ENCODE assay signal across 1 cellular context in the genomic region with DNA sequence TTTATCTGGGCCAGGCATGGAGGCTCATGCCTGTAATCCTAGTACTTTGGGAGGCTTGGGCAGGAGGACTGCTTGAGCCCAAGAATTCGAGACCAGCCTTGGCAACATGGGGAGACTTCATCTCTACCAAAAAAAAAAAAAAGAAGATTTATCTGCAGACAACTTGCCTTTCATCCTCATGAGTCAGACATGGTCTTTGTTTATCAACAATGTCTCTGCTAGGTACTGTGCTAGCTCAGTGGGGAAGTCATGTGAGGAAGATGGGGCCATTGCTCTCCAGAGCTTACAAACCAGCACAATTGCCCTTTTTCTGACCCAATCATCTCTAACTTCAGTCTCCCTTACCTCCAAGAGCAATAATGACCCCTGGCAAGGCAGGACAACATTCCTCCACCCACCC.
TF ChIP-seq lines count a peak whose summit lies in the region.

No MANE protein-coding gene starts in this region.

TF ChIP-seq in GM12878, 131 proteins besides CTCF, POLR2A, EP300 and RAD21:
- TF ChIP-seq ESRRA (IDR thresholded peaks at IDR 0.05; ENCODE audit: low read length): no peak
- TF ChIP-seq, protein P1, sequence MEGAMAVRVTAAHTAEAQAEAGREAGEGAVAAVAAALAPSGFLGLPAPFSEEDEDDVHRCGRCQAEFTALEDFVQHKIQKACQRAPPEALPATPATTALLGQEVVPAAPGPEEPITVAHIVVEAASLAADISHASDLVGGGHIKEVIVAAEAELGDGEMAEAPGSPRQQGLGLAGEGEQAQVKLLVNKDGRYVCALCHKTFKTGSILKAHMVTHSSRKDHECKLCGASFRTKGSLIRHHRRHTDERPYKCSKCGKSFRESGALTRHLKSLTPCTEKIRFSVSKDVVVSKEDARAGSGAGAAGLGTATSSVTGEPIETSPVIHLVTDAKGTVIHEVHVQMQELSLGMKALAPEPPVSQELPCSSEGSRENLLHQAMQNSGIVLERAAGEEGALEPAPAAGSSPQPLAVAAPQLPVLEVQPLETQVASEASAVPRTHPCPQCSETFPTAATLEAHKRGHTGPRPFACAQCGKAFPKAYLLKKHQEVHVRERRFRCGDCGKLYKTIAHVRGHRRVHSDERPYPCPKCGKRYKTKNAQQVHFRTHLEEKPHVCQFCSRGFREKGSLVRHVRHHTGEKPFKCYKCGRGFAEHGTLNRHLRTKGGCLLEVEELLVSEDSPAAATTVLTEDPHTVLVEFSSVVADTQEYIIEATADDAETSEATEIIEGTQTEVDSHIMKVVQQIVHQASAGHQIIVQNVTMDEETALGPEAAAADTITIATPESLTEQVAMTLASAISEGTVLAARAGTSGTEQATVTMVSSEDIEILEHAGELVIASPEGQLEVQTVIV (IDR thresholded peaks at IDR 0.05; ENCODE audit: borderline replicate concordance, partially characterized antibody): no peak
- no peak for TF ChIP-seq CHD2 (IDR thresholded peaks at IDR 0.05; ENCODE audit: borderline replicate concordance, low read depth, low read length)
- TF ChIP-seq, protein P2, sequence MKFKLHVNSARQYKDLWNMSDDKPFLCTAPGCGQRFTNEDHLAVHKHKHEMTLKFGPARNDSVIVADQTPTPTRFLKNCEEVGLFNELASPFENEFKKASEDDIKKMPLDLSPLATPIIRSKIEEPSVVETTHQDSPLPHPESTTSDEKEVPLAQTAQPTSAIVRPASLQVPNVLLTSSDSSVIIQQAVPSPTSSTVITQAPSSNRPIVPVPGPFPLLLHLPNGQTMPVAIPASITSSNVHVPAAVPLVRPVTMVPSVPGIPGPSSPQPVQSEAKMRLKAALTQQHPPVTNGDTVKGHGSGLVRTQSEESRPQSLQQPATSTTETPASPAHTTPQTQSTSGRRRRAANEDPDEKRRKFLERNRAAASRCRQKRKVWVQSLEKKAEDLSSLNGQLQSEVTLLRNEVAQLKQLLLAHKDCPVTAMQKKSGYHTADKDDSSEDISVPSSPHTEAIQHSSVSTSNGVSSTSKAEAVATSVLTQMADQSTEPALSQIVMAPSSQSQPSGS (IDR thresholded peaks at IDR 0.05; ENCODE audit: low read length): no peak
- TF ChIP-seq RBBP5 (conservative IDR thresholded peaks at IDR 0.05): no peak
- TF ChIP-seq, protein P3, sequence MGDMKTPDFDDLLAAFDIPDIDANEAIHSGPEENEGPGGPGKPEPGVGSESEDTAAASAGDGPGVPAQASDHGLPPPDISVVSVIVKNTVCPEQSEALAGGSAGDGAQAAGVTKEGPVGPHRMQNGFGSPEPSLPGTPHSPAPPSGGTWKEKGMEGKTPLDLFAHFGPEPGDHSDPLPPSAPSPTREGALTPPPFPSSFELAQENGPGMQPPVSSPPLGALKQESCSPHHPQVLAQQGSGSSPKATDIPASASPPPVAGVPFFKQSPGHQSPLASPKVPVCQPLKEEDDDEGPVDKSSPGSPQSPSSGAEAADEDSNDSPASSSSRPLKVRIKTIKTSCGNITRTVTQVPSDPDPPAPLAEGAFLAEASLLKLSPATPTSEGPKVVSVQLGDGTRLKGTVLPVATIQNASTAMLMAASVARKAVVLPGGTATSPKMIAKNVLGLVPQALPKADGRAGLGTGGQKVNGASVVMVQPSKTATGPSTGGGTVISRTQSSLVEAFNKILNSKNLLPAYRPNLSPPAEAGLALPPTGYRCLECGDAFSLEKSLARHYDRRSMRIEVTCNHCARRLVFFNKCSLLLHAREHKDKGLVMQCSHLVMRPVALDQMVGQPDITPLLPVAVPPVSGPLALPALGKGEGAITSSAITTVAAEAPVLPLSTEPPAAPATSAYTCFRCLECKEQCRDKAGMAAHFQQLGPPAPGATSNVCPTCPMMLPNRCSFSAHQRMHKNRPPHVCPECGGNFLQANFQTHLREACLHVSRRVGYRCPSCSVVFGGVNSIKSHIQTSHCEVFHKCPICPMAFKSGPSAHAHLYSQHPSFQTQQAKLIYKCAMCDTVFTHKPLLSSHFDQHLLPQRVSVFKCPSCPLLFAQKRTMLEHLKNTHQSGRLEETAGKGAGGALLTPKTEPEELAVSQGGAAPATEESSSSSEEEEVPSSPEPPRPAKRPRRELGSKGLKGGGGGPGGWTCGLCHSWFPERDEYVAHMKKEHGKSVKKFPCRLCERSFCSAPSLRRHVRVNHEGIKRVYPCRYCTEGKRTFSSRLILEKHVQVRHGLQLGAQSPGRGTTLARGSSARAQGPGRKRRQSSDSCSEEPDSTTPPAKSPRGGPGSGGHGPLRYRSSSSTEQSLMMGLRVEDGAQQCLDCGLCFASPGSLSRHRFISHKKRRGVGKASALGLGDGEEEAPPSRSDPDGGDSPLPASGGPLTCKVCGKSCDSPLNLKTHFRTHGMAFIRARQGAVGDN (IDR thresholded peaks at IDR 0.05): no peak
- no peak for TF ChIP-seq YBX1 (IDR thresholded peaks at IDR 0.05)
- TF ChIP-seq SREBF1 (IDR thresholded peaks at IDR 0.05; ENCODE audit: low read length): no peak
- TF ChIP-seq MXI1 (IDR thresholded peaks at IDR 0.05; ENCODE audit: low read depth, low read length): no peak
- no peak for TF ChIP-seq RFX5 (IDR thresholded peaks at IDR 0.05; ENCODE audit: low read depth, low read length)
- TF ChIP-seq YY1 (IDR thresholded peaks at IDR 0.05; ENCODE audit: low read depth, low read length): no peak
- TF ChIP-seq ZNF207 (IDR thresholded peaks at IDR 0.05; ENCODE audit: borderline replicate concordance): no peak
- TF ChIP-seq EGR1 (IDR thresholded peaks at IDR 0.05; ENCODE audit: borderline replicate concordance in 1 of 2, low read depth in 2 of 2, low read length in 2 of 2): no peak
- no peak for TF ChIP-seq GATAD2B (conservative IDR thresholded peaks at IDR 0.05; ENCODE audit: low read depth)
- no peak for TF ChIP-seq STAT1 (conservative IDR thresholded peaks at IDR 0.05)
- TF ChIP-seq BACH1 (IDR thresholded peaks at IDR 0.05; ENCODE audit: borderline replicate concordance): no peak
- TF ChIP-seq CHD4 (IDR thresholded peaks at IDR 0.05): no peak
- TF ChIP-seq ETV6 (conservative IDR thresholded peaks at IDR 0.05 in 1 of 2, IDR thresholded peaks at IDR 0.05 in 1 of 2; ENCODE audit: borderline replicate concordance in 1 of 2, low read depth in 1 of 2): no peak
